In the genomic region with DNA sequence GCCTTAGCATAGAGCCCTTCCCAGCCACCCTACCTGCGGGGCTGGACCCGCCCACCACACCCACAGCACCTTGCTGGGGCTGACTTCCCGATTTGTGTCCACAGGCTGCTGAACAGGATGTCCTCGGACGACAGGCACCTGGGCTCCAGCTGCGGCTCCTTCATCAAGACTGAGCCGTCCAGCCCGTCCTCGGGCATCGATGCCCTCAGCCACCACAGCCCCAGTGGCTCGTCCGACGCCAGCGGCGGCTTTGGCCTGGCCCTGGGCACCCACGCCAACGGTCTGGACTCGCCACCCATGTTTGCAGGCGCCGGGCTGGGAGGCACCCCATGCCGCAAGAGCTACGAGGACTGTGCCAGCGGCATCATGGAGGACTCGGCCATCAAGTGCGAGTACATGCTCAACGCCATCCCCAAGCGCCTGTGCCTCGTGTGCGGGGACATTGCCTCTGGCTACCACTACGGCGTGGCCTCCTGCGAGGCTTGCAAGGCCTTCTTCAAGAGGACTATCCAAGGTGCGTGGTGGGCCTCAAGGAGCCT, we compare ENCODE assay signal across 18 cellular contexts.
DNase-seq lines count a peak whose midpoint lies in the region; ATAC-seq and TF ChIP-seq lines count a peak whose summit lies in the region.
"Had no signal": no experiment of that assay in that cellular context is flagged by ENCODE, and none has a peak within 500 bp of the region (broad histone marks: within the 10 kb centered on the region; RNA-seq: fewer than 3 reads in every experiment).

No MANE protein-coding gene starts in this region.

- H2BK15ac ChIP-seq in neuronal stem cell (ENCODE audit: low read length), result no peak overlapping the region

- no peak overlapping the region for H2BK120ac ChIP-seq in neuronal stem cell (ENCODE audit: low read depth, low read length)

- H3K9me3 Mint-ChIP-seq in CD8-positive, alpha-beta memory T cell, result no peaks in the 10 kb centered on the region
- H3K9me3 Mint-ChIP-seq: CD4-positive, alpha-beta memory T cell had no signal

- H3K36me3 Mint-ChIP-seq in CD8-positive, alpha-beta memory T cell, result no peaks in the 10 kb centered on the region
- H3K36me3 Mint-ChIP-seq: CD14-positive monocyte; CD4-positive, alpha-beta memory T cell; CD4-positive, CD25-positive, alpha-beta regulatory T cell had no signal

- WGBS in neuronal stem cell (ENCODE audit: extremely low coverage in 2 of 2, insufficient read length in 2 of 2, insufficient replicate concordance in 1 of 2), 2 donors, result no CpG with 5 or more reads among the region's 33 CpGs

- CTCF ChIA-PET in CD8-positive, alpha-beta memory T cell (lab: Charles Lee), result no interaction called here

- H4K8ac ChIP-seq in neuronal stem cell (ENCODE audit: low read depth, low read length), result no peak overlapping the region

- no peak overlapping the region for H2AFZ ChIP-seq in neuronal stem cell (ENCODE audit: low read length)

- no peak overlapping the region for H3K9ac ChIP-seq in neuronal stem cell (ENCODE audit: low read depth, low read length, poor library complexity)
- H3K9ac ChIP-seq: BLaER1 had no signal

- peak overlapping the region; percentile 89 for H3K23ac ChIP-seq in neuronal stem cell (ENCODE audit: low read depth, low read length, poor library complexity)

- H3K27ac ChIP-seq in neuronal stem cell (replicated peaks; ENCODE audit: low read length), result no peak overlapping the region
- H3K27ac ChIP-seq in upper lobe of right lung, result no peak overlapping the region
- no peak overlapping the region for H3K27ac ChIP-seq in CD8-positive, alpha-beta memory T cell (ENCODE audit: low read depth, low read length)
- H3K27ac ChIP-seq: 22Rv1, A549, BLaER1 had no signal

- H3K4me2 ChIP-seq in neuronal stem cell (ENCODE audit: insufficient read depth, low read length, poor library complexity, severe bottlenecking), result no peak overlapping the region
- H3K4me2 ChIP-seq: A549, BLaER1 had no signal

- no peaks in the 10 kb centered on the region for H3K79me1 ChIP-seq in neuronal stem cell (ENCODE audit: low read depth, low read length)

- POLR2A ChIA-PET in CD8-positive, alpha-beta memory T cell (lab: Charles Lee), result no interaction called here

- no peak overlapping the region for H4K91ac ChIP-seq in neuronal stem cell (ENCODE audit: low read depth, low read length, poor library complexity)

- H3K36me3 ChIP-seq in H7 (replicated peaks; ENCODE audit: control insufficient read depth, insufficient read depth, low read length), result no peaks in the 10 kb centered on the region
- H3K36me3 ChIP-seq in neuronal stem cell (replicated peaks in 1 of 2; ENCODE audit: control insufficient read depth in 2 of 2, insufficient read depth in 2 of 2, low read length in 2 of 2), result no peaks in the 10 kb centered on the region
- no peaks in the 10 kb centered on the region for H3K36me3 ChIP-seq in upper lobe of right lung
- no peaks in the 10 kb centered on the region for H3K36me3 ChIP-seq in CD8-positive, alpha-beta memory T cell (ENCODE audit: insufficient read depth, low read length)
- H3K36me3 ChIP-seq: BE2C, BLaER1 had no signal

- no peaks in the 10 kb centered on the region for H3K4me1 Mint-ChIP-seq in CD8-positive, alpha-beta memory T cell
- H3K4me1 Mint-ChIP-seq: CD14-positive monocyte; CD4-positive, CD25-positive, alpha-beta regulatory T cell had no signal

- H3K4me1 ChIP-seq in neuronal stem cell (ENCODE audit: control insufficient read depth in 2 of 2, insufficient read depth in 1 of 2, low read depth in 1 of 2, low read length in 2 of 2), result peaks cover 0 to 3% of the 10 kb centered on the region in 2 donors
- no peaks in the 10 kb centered on the region for H3K4me1 ChIP-seq in upper lobe of right lung
- no peaks in the 10 kb centered on the region for H3K4me1 ChIP-seq in CD8-positive, alpha-beta memory T cell (ENCODE audit: insufficient read depth, low read length)
- H3K4me1 ChIP-seq: A549, BE2C, Caco-2 had no signal

- H3K9me3 ChIP-seq in neuronal stem cell (replicated peaks in 1 of 2; ENCODE audit: control insufficient read depth in 2 of 2, insufficient read depth in 1 of 2, low read depth in 1 of 2, low read length in 2 of 2) (no peaks in the 10 kb centered on the region), upper lobe of right lung (no peaks in the 10 kb centered on the region)
- no peaks in the 10 kb centered on the region for H3K9me3 ChIP-seq in CD8-positive, alpha-beta memory T cell (ENCODE audit: low read length)
- H3K9me3 ChIP-seq: A549, BE2C, BLaER1, Caco-2 had no signal

- DNase-seq in H7, result peak; percentile 33
- no peak for DNase-seq in neuronal stem cell (ENCODE audit: low spot score)
- no peak for DNase-seq in upper lobe of right lung
- no peak for DNase-seq in AG08396 (ENCODE audit: low spot score)
- no peak for DNase-seq in middle frontal gyrus (ENCODE audit: extremely low spot score, low spot score)
- no peak for DNase-seq in CD8-positive, alpha-beta memory T cell
- DNase-seq: BE2C; C1 segment of cervical spinal cord; Caco-2; Calu3; CD4-positive, alpha-beta memory T cell; CD4-positive, CD25-positive, alpha-beta regulatory T cell; DMS79 treated with DMSO at 0.1 percent for 48 hours; GF-D8 had no signal

- H2AK5ac ChIP-seq in neuronal stem cell (ENCODE audit: low read depth, low read length), result peak overlapping the region; percentile 46

- peak overlapping the region; percentile 84 for H2BK12ac ChIP-seq in neuronal stem cell (ENCODE audit: low read length)

- peak overlapping the region; percentile 97 for H3K14ac ChIP-seq in neuronal stem cell (ENCODE audit: low read length)

- intact Hi-C loops in upper lobe of right lung (cut with DNase I), result no loop called here

- no peak for TF ChIP-seq CTCF in upper lobe of right lung (IDR thresholded peaks at IDR 0.05)

- H3K4ac ChIP-seq in neuronal stem cell (ENCODE audit: low read length), result no peak overlapping the region

- H2BK5ac ChIP-seq in neuronal stem cell (ENCODE audit: low read length), result peak overlapping the region; percentile 13

- no peak overlapping the region for H3K27ac Mint-ChIP-seq in CD8-positive, alpha-beta memory T cell
- H3K27ac Mint-ChIP-seq: CD14-positive monocyte; CD4-positive, alpha-beta memory T cell; CD4-positive, CD25-positive, alpha-beta regulatory T cell had no signal

- H3K27me3 ChIP-seq in H7 (ENCODE audit: control insufficient read depth, insufficient read depth, low read length) (no peaks in the 10 kb centered on the region), neuronal stem cell (ENCODE audit: control insufficient read depth in 3 of 3, insufficient read depth in 3 of 3, low read depth in 1 of 3, low read length in 3 of 3) (no peaks in the 10 kb centered on the region), upper lobe of right lung (no peaks in the 10 kb centered on the region)
- H3K27me3 ChIP-seq in CD8-positive, alpha-beta memory T cell (ENCODE audit: insufficient read depth, low read length, poor library complexity, severe bottlenecking), result no peaks in the 10 kb centered on the region
- H3K27me3 ChIP-seq: BE2C, BLaER1 had no signal

- H3K18ac ChIP-seq in neuronal stem cell (ENCODE audit: low read length), result peak overlapping the region; percentile 64

- H3K27me3 Mint-ChIP-seq in CD8-positive, alpha-beta memory T cell, result peaks cover 5 to 10% of the 10 kb centered on the region in 2 donors

- H3K4me3 ChIP-seq in H7 (ENCODE audit: insufficient read depth, low read depth, low read length) (no peak overlapping the region), neuronal stem cell (ENCODE audit: low read length in 2 of 2) (no peak overlapping the region), upper lobe of right lung (no peak overlapping the region)
- H3K4me3 ChIP-seq in CD8-positive, alpha-beta memory T cell (ENCODE audit: low read length), result no peak overlapping the region
- H3K4me3 ChIP-seq: A549, BLaER1 had no signal

- ATAC-seq in upper lobe of right lung, result peak; percentile 23
- ATAC-seq: A549 had no signal

- H3K4me3 Mint-ChIP-seq in CD8-positive, alpha-beta memory T cell, result no peak overlapping the region
- H3K4me3 Mint-ChIP-seq: CD14-positive monocyte; CD4-positive, alpha-beta memory T cell; CD4-positive, CD25-positive, alpha-beta regulatory T cell had no signal
